11 cellular contexts compared by ENCODE assay signal in the genomic region with DNA sequence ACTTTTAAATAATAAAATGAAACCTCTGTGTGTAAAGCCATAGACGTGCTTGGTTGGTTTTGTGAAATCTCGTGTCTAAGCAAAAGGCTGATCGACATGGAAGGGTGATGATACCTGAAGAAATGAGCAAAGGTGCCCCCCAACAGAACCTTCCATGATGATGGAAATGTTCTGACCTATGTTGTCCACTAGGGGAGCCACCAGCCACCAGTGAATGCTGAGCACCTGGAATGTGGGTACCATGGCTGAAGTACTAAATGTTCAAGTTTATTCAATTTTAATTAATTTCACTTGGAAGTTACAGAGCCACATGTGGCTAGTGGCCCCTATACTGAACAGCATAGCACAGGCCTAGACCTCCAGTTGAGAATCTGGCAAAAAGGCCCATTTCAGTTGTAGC.
DNase-seq lines count a peak whose midpoint lies in the region; ATAC-seq and TF ChIP-seq lines count a peak whose summit lies in the region.
"Had no signal": no experiment of that assay in that cellular context is flagged by ENCODE, and none has a peak within 500 bp of the region (broad histone marks: within the 10 kb centered on the region; RNA-seq: fewer than 3 reads in every experiment).

No MANE protein-coding gene starts in this region.

- H3F3A ChIP-seq in SU-DHL-6 (ENCODE audit: insufficient read depth) = no peaks in the 10 kb centered on the region

- H3K27ac ChIP-seq in left ventricle myocardium inferior (replicated peaks) (no peak overlapping the region), SU-DHL-6 (ENCODE audit: low read depth, low read length) (no peak overlapping the region), tibial artery (no peak overlapping the region), gastrocnemius medialis (no peak overlapping the region)

- TF ChIP-seq CTCF in left ventricle myocardium inferior (IDR thresholded peaks at IDR 0.05; ENCODE audit: borderline replicate concordance) (peak; percentile 53), SU-DHL-6 (IDR thresholded peaks at IDR 0.05; ENCODE audit: insufficient read depth, low read length, poor library complexity, severe bottlenecking) (peak; percentile 22), tibial artery (IDR thresholded peaks at IDR 0.05) (peak in 1 of 2 experiments; percentile 23), gastrocnemius medialis (IDR thresholded peaks at IDR 0.05 in 4 of 5, conservative IDR thresholded peaks at IDR 0.05 in 1 of 5) (peak in 2 of 5 experiments; percentile 15 to 17)

- H4K20me1 ChIP-seq in SU-DHL-6 (ENCODE audit: low read depth, low read length) = no peaks in the 10 kb centered on the region

- ATAC-seq in Right ventricle myocardium inferior (no peak), HG02798 (IDR thresholded peaks at IDR 0.05; ENCODE audit: poor library complexity, unreplicated experiment) (no peak), GM21737 (IDR thresholded peaks at IDR 0.05; ENCODE audit: unreplicated experiment) (no peak), gastrocnemius medialis (no peak)

- H3K9me3 ChIP-seq in left ventricle myocardium inferior (replicated peaks) (no peaks in the 10 kb centered on the region), SU-DHL-6 (ENCODE audit: insufficient read depth, low read length) (no peaks in the 10 kb centered on the region), tibial artery (no peaks in the 10 kb centered on the region), gastrocnemius medialis (no peaks in the 10 kb centered on the region)

- H3K36me3 ChIP-seq in left ventricle myocardium inferior = no peaks in the 10 kb centered on the region
- H3K36me3 ChIP-seq in SU-DHL-6 (ENCODE audit: low read length) = no peaks in the 10 kb centered on the region
- no peaks in the 10 kb centered on the region for H3K36me3 ChIP-seq in tibial artery
- H3K36me3 ChIP-seq in gastrocnemius medialis = no peaks in the 10 kb centered on the region

- no peaks in the 10 kb centered on the region for H3K9me2 ChIP-seq in SU-DHL-6 (replicated peaks; ENCODE audit: insufficient read depth, low read length)

- no peak for DNase-seq in left ventricle myocardium inferior
- no peak for DNase-seq in Right ventricle myocardium inferior (ENCODE audit: missing footprints)
- DNase-seq in iPS DF 4.7 (ENCODE audit: extremely low read depth, low spot score) = peak; percentile 11
- no peak for DNase-seq in tibial artery
- no peak for DNase-seq in gastrocnemius medialis
- DNase-seq: activated CD4-positive, alpha-beta T cell treated with anti-CD3 and anti-CD28 coated beads for 48 hours; CD4-positive, alpha-beta T cell; KBM-7 had no signal

- no peak overlapping the region for H3K4me2 ChIP-seq in SU-DHL-6 (ENCODE audit: low read depth, low read length, poor library complexity, severe bottlenecking)

- no peak for TF ChIP-seq POLR2A in gastrocnemius medialis (IDR thresholded peaks at IDR 0.05)

- H3K4me1 ChIP-seq in left ventricle myocardium inferior (peaks cover 5% of the 10 kb centered on the region), tibial artery (no peaks in the 10 kb centered on the region), gastrocnemius medialis (no peaks in the 10 kb centered on the region)

- no peaks in the 10 kb centered on the region for H3K79me2 ChIP-seq in SU-DHL-6 (ENCODE audit: insufficient read depth, low read length)

- no peak overlapping the region for H2AFZ ChIP-seq in SU-DHL-6 (ENCODE audit: low read depth, low read length, severe bottlenecking)

- intact Hi-C loops in left ventricle myocardium inferior (cut with micrococcal nuclease) = loop anchor here (5.0 to 10.0 kb wide), 2 partner anchors 190 to 207 kb away; no protein-coding TSS in a partner anchor
- intact Hi-C loops in Right ventricle myocardium inferior (cut with DNase I) = no loop called here
- intact Hi-C loops in tibial artery (cut with DNase I; ENCODE audit: low total_unique reads) = loop anchor here (5.0 to 10.0 kb wide), 2 partner anchors 110 to 202 kb away; a partner anchor contains a TSS
- intact Hi-C loops in gastrocnemius medialis (cut with DNase I; ENCODE audit: low total_unique reads) = loop anchor here (5.0 kb wide), 1 partner anchor 198 kb away; no protein-coding TSS in a partner anchor

- in situ Hi-C loops in gastrocnemius medialis (cut with MboI; ENCODE audit: low sequenced_read_pairs in 4 of 4) = loop anchor here (10.0 to 25.0 kb wide), 6 partner anchors 197 to 310 kb away; a partner anchor contains a TSS

- no peak overlapping the region for H3K9ac ChIP-seq in SU-DHL-6 (ENCODE audit: low read length)

- H3K27me3 ChIP-seq in left ventricle myocardium inferior (ENCODE audit: low read depth) (peaks cover 17% of the 10 kb centered on the region), SU-DHL-6 (ENCODE audit: low read length) (no peaks in the 10 kb centered on the region), tibial artery (peaks cover 0 to 9% of the 10 kb centered on the region in 2 donors), gastrocnemius medialis (no peaks in the 10 kb centered on the region)

- H3K4me3 ChIP-seq in left ventricle myocardium inferior (no peak overlapping the region), SU-DHL-6 (ENCODE audit: insufficient read depth, low read length, poor library complexity, severe bottlenecking) (no peak overlapping the region), tibial artery (no peak overlapping the region), gastrocnemius medialis (no peak overlapping the region)
